19 cellular contexts compared by ENCODE assay signal in genomic region chr22:29146101-29146560, GRCh38. TPM values are rescaled to one million over a fixed set of nuclear protein-coding genes. Genes with fewer than 3 reads are reported as not detected.
A peak's percentile ranks its signal among the peaks of the same experiment; 100 is the strongest.
DNase-seq lines count a peak whose midpoint lies in the region; ATAC-seq and TF ChIP-seq lines count a peak whose summit lies in the region.
"Had no signal": no experiment of that assay in that cellular context is flagged by ENCODE, and none has a peak within 500 bp of the region (broad histone marks: within the 10 kb centered on the region; RNA-seq: fewer than 3 reads in every experiment).

No MANE protein-coding gene starts in this region.

- DNase-seq in NCI-H2107 treated with DMSO at 0.1 percent for 48 hours (lab: John Stamatoyannopoulos, UW; ENCODE audit: unreplicated experiment) (peak; percentile 6), NCI-H2107 (lab: John Stamatoyannopoulos, UW) (no peak), SJCRH30 (no peak), gastrocnemius medialis (peak in 1 of 2 donors; percentile 5), uterus (no peak)
- DNase-seq: activated CD4-positive, alpha-beta T cell treated with anti-CD3 and anti-CD28 coated beads, Interleukin-2, amount 50 U/mL, for 48 hours; amniotic stem cell; DMS 273 treated with DMSO at 0.1 percent for 48 hours; heart left ventricle; KG1; nucleus accumbens; stimulated activated CD4-positive, alpha-beta T cell treated with anti-CD3 and anti-CD28 coated beads, Interleukin-4, amount 100 ng/mL, for 1 hour had no signal

- TF ChIP-seq POLR2A in gastrocnemius medialis (IDR thresholded peaks at IDR 0.05) (no peak), uterus (IDR thresholded peaks at IDR 0.05) (no peak)

- H3K36me3 ChIP-seq in SJCRH30 (peaks cover 11% of the 10 kb centered on the region), gastrocnemius medialis (peaks cover 0 to 6% of the 10 kb centered on the region in 2 donors), uterus (no peaks in the 10 kb centered on the region)
- H3K36me3 ChIP-seq: BLaER1 treated with 17β-estradiol and CSF1 and Interleukin-3, amounts not matched to agents 10 nM and 100 nM had no signal

- no peak overlapping the region for H3K4me3 ChIP-seq in SJCRH30
- peak overlapping the region in 3 of 4 donors; percentile 7 to 28 (median 19) for H3K4me3 ChIP-seq in gastrocnemius medialis
- H3K4me3 ChIP-seq in uterus: no peak overlapping the region
- H3K4me3 ChIP-seq: BLaER1 treated with 17β-estradiol and CSF1 and Interleukin-3, amounts not matched to agents 10 nM and 100 nM; heart left ventricle had no signal

- intact Hi-C loops in gastrocnemius medialis (cut with DNase I; ENCODE audit: low total_unique reads): no loop called here
- intact Hi-C loops in uterus (cut with DNase I; ENCODE audit: low total_unique reads): no loop called here

- no peaks in the 10 kb centered on the region for H3K27me3 ChIP-seq in SJCRH30
- no peaks in the 10 kb centered on the region for H3K27me3 ChIP-seq in layer of hippocampus (ENCODE audit: control insufficient read depth, insufficient read depth, low read length)
- no peaks in the 10 kb centered on the region for H3K27me3 ChIP-seq in gastrocnemius medialis
- no peaks in the 10 kb centered on the region for H3K27me3 ChIP-seq in uterus
- H3K27me3 ChIP-seq: heart left ventricle had no signal

- TF ChIP-seq CTCF in gastrocnemius medialis (IDR thresholded peaks at IDR 0.05 in 4 of 5, conservative IDR thresholded peaks at IDR 0.05 in 1 of 5) (no peak), uterus (IDR thresholded peaks at IDR 0.05) (no peak)

- H3K9me3 ChIP-seq in SJCRH30 (replicated peaks) (no peaks in the 10 kb centered on the region), gastrocnemius medialis (no peaks in the 10 kb centered on the region), uterus (no peaks in the 10 kb centered on the region)
- H3K9me3 ChIP-seq: BLaER1 treated with 17β-estradiol and CSF1 and Interleukin-3, amounts not matched to agents 10 nM and 100 nM; heart left ventricle had no signal

- no peak for ATAC-seq in gastrocnemius medialis
- ATAC-seq in HG03159 (IDR thresholded peaks at IDR 0.05; ENCODE audit: unreplicated experiment): no peak
- ATAC-seq in HG03457 (IDR thresholded peaks at IDR 0.05; ENCODE audit: unreplicated experiment): no peak

- H3K27ac ChIP-seq in SJCRH30: peak overlapping the region; percentile 100
- H3K27ac ChIP-seq in layer of hippocampus (ENCODE audit: low read depth, low read length): peak overlapping the region; percentile 52
- H3K27ac ChIP-seq in gastrocnemius medialis: peak overlapping the region; percentile 82 to 96 (median 90)
- H3K27ac ChIP-seq in uterus: no peak overlapping the region
- H3K27ac ChIP-seq: BLaER1 treated with 17β-estradiol and CSF1 and Interleukin-3, amounts not matched to agents 10 nM and 100 nM; heart left ventricle; RWPE1 had no signal

- H3K4me1 ChIP-seq in SJCRH30 (peaks cover 45% of the 10 kb centered on the region), gastrocnemius medialis (peaks cover 64 to 68% of the 10 kb centered on the region in 2 donors), uterus (no peaks in the 10 kb centered on the region)

- in situ Hi-C loops in gastrocnemius medialis (cut with MboI; ENCODE audit: low sequenced_read_pairs in 4 of 4): no loop called here

RNA-seq across cellular contexts. Expression of gene EMID1, which starts 59.6 kb away (rescaled TPM):
- 2.2 and 2.3 TPM in 2 replicates for total RNA-seq in SJCRH30 (2014; rRNA removed; shearing (Covaris generic))
- total RNA-seq in gastrocnemius medialis: 1 to 10 TPM in 1 of 4 donors, under 1 TPM in 1, not detected in 2; 0.33 to 1.8 TPM
- 10 to 100 TPM in 2 of 4 donors, 1 to 10 TPM in 1, under 1 TPM in 1; under 0.01 to 30.0 (median 10.2) TPM for total RNA-seq in uterus
- total RNA-seq: A172; activated T-helper 1 cell treated with anti-CD3 and anti-CD28 coated beads, Interleukin-12 subunit alpha, Interleukin-12 subunit beta, Interleukin-2, Interleukin-4 antibody, amounts not matched to agents 30 ng/mL and 10 ng/mL and 1 ng/mL, durations not matched to agents 14 hours and 24 hours and 36 hours had no signal

Comparison
In these comparisons a context has a peak if more than half of its experiments do, and no peak if none do; other contexts are left out.
1. H3K27ac ChIP-seq: peak in SJCRH30 (single experiment), layer of hippocampus (single experiment) and gastrocnemius medialis (4 of 4); none in uterus (0 of 2).
2. H3K4me3 ChIP-seq: peak in gastrocnemius medialis (3 of 4); none in SJCRH30 (single experiment) and uterus (0 of 2).